Comparison of ENCODE assay signal across 6 cellular contexts in the genomic region with DNA sequence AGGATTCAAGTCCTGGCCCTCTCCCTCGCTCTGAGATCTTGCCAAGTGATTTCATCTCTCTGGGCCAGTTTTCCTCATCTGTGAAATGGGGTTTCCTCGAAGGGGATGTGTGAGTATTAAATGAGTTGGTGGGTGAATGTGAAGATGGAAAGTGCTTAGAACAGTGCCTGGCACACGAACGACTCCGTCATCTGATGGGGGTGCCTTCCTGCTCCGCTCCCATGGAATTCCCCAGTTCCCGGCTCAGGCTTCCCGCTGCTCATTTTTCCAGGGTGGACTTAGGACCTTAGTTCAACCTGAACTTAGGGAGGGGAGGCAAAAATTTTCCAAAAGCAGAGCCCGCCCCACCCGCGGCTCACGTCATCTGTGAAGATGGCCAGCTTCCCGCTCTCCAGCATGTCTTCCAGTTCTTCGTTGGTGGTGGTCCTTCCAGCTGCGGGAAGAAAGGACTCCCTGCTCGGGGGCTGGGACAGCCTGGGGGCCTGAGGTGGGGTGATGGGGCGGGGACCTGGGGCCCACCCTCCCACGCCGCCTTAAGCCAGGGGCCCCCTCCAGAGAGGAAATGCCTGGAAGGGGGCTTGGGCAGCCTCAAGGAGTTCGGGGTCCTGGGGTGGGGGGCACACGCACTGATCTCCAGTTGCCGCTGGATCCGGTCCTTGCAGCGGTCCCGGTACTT. TPM values are rescaled to one million over a fixed set of nuclear protein-coding genes. Genes with fewer than 3 reads are reported as not detected.
A peak's percentile ranks its signal among the peaks of the same experiment; 100 is the strongest.
DNase-seq lines count a peak whose midpoint lies in the region; FAIRE-seq and TF ChIP-seq lines count a peak whose summit lies in the region.

No MANE protein-coding gene starts in this region.

- peaks cover 16% of the 10 kb centered on the region for H3K27me3 Mint-ChIP-seq in activated T-helper 1 cell treated with anti-CD3 and anti-CD28 coated beads, Interleukin-12 subunit alpha, Interleukin-12 subunit beta, Interleukin-2, Interleukin-4 antibody, amounts not matched to agents 30 ng/mL and 10 ng/mL and 1 ng/mL, durations not matched to agents 14 hours and 24 hours and 36 hours (ENCODE audit: insufficient read depth)

- H3K36me3 ChIP-seq in mesendoderm (ENCODE audit: control insufficient read depth, insufficient read depth, low read length), result no peaks in the 10 kb centered on the region

- H2BK15ac ChIP-seq in mesendoderm (replicated peaks; ENCODE audit: low read depth), result no peak overlapping the region

- peak overlapping the region; percentile 74 for H3K4me3 Mint-ChIP-seq in activated T-helper 1 cell treated with anti-CD3 and anti-CD28 coated beads, Interleukin-12 subunit alpha, Interleukin-12 subunit beta, Interleukin-2, Interleukin-4 antibody, amounts not matched to agents 30 ng/mL and 10 ng/mL and 1 ng/mL, durations not matched to agents 14 hours and 24 hours and 36 hours

- H3K9me3 Mint-ChIP-seq in activated T-helper 1 cell treated with anti-CD3 and anti-CD28 coated beads, Interleukin-12 subunit alpha, Interleukin-12 subunit beta, Interleukin-2, Interleukin-4 antibody, amounts not matched to agents 30 ng/mL and 10 ng/mL and 1 ng/mL, durations not matched to agents 14 hours and 24 hours and 36 hours, result no peaks in the 10 kb centered on the region

- H3K56ac ChIP-seq in mesendoderm (ENCODE audit: low read length), result peak overlapping the region; percentile 93

- peak overlapping the region; percentile 84 for H3K9ac ChIP-seq in mesendoderm (ENCODE audit: low read length)

- no peak overlapping the region for H2AK5ac ChIP-seq in mesendoderm (ENCODE audit: low read length)

- H3K4ac ChIP-seq in mesendoderm (ENCODE audit: low read depth, low read length), result no peak overlapping the region

- H3K27ac ChIP-seq in mesendoderm (ENCODE audit: low read depth, low read length) (no peak overlapping the region), caudate nucleus (ENCODE audit: low read depth, low read length) (no peak overlapping the region)

- DNase-seq in GM12892 (ENCODE audit: insufficient read length) (no peak), mesendoderm (no peak), caudate nucleus (lab: John Stamatoyannopoulos, UW) (no peak), SIG-M5 treated with dmso at 0.1 percent for 504 hours (lab: John Stamatoyannopoulos, UW; ENCODE audit: unreplicated experiment) (no peak), NCI-H1930 (lab: John Stamatoyannopoulos, UW) (no peak)
- DNase-seq in activated T-helper 1 cell treated with anti-CD3 and anti-CD28 coated beads, Interleukin-12 subunit alpha, Interleukin-12 subunit beta, Interleukin-2, Interleukin-4 antibody, amounts not matched to agents 30 ng/mL and 10 ng/mL and 1 ng/mL, durations not matched to agents 14 hours and 24 hours and 36 hours (ENCODE audit: low spot score), result no peak

- peak overlapping the region; percentile 100 for H3K4me2 ChIP-seq in mesendoderm (ENCODE audit: low read length)

- H2BK120ac ChIP-seq in mesendoderm (ENCODE audit: low read depth, low read length), result no peak overlapping the region

- H3K27me3 ChIP-seq in mesendoderm (ENCODE audit: insufficient read depth, low read length, poor library complexity), result no peaks in the 10 kb centered on the region

- peak overlapping the region; percentile 35 for H2BK5ac ChIP-seq in mesendoderm (ENCODE audit: low read length)

- H3K27ac Mint-ChIP-seq in activated T-helper 1 cell treated with anti-CD3 and anti-CD28 coated beads, Interleukin-12 subunit alpha, Interleukin-12 subunit beta, Interleukin-2, Interleukin-4 antibody, amounts not matched to agents 30 ng/mL and 10 ng/mL and 1 ng/mL, durations not matched to agents 14 hours and 24 hours and 36 hours, result no peak overlapping the region

- H3K4me1 Mint-ChIP-seq in activated T-helper 1 cell treated with anti-CD3 and anti-CD28 coated beads, Interleukin-12 subunit alpha, Interleukin-12 subunit beta, Interleukin-2, Interleukin-4 antibody, amounts not matched to agents 30 ng/mL and 10 ng/mL and 1 ng/mL, durations not matched to agents 14 hours and 24 hours and 36 hours (ENCODE audit: low read depth), result peaks cover 11% of the 10 kb centered on the region

- no peak overlapping the region for H4K5ac ChIP-seq in mesendoderm (ENCODE audit: low read length)

- H3K79me1 ChIP-seq in mesendoderm (ENCODE audit: low read length), result no peaks in the 10 kb centered on the region

- no CpG with 5 or more reads among the region's 25 CpGs for WGBS in mesendoderm (ENCODE audit: extremely low coverage, insufficient coverage, low lambda C conversion rate)

- H3K4me3 ChIP-seq in mesendoderm (ENCODE audit: low read length), result peak overlapping the region; percentile 62

- peak; percentile 9 for FAIRE-seq in GM12892 (lab: Jason Lieb, UNC)

- H3K18ac ChIP-seq in mesendoderm (ENCODE audit: low read length), result peak overlapping the region; percentile 9

- no peak overlapping the region for H3K23ac ChIP-seq in mesendoderm (ENCODE audit: low read length)

- H3K36me3 Mint-ChIP-seq in activated T-helper 1 cell treated with anti-CD3 and anti-CD28 coated beads, Interleukin-12 subunit alpha, Interleukin-12 subunit beta, Interleukin-2, Interleukin-4 antibody, amounts not matched to agents 30 ng/mL and 10 ng/mL and 1 ng/mL, durations not matched to agents 14 hours and 24 hours and 36 hours (ENCODE audit: low read depth), result no peaks in the 10 kb centered on the region

- H3K4me1 ChIP-seq in mesendoderm (ENCODE audit: control insufficient read depth, low read depth, low read length), result peaks cover 1% of the 10 kb centered on the region

- no peaks in the 10 kb centered on the region for H3K79me2 ChIP-seq in mesendoderm (ENCODE audit: control insufficient read depth, insufficient read depth, low read length)

- H4K8ac ChIP-seq in mesendoderm (ENCODE audit: low read depth, low read length), result peak overlapping the region; percentile 41

- intact Hi-C loops in activated T-helper 1 cell treated with anti-CD3 and anti-CD28 coated beads, Interleukin-12 subunit alpha, Interleukin-12 subunit beta, Interleukin-2, Interleukin-4 antibody, amounts not matched to agents 30 ng/mL and 10 ng/mL and 1 ng/mL, durations not matched to agents 14 hours and 24 hours and 36 hours (cut with micrococcal nuclease), result loop anchor here (5.0 kb wide), 1 partner anchor 121 kb away; the partner anchor contains the start of gene KAT8

- no peak for TF ChIP-seq POLR2A in GM12892 (IDR thresholded peaks at IDR 0.05; ENCODE audit: low read depth, low read length)

RNA-seq across cellular contexts. Expression of gene HSD3B7, which starts 11.5 kb away (rescaled TPM):
- polyA plus RNA-seq in GM12892 (2012; ENCODE audit: missing spikeins), result 0.74 TPM
- 2.1 and 3.3 TPM in 2 replicates for total RNA-seq in activated T-helper 1 cell treated with anti-CD3 and anti-CD28 coated beads, Interleukin-12 subunit alpha, Interleukin-12 subunit beta, Interleukin-2, Interleukin-4 antibody, amounts not matched to agents 30 ng/mL and 10 ng/mL and 1 ng/mL, durations not matched to agents 14 hours and 24 hours and 36 hours
- 1.8 TPM for polyA plus RNA-seq in mesendoderm (2013, experiment 1 of 2)
- 1.9 TPM for polyA plus RNA-seq in mesendoderm (2013, experiment 2 of 2)

RNA-seq across cellular contexts. Expression of gene STX1B, which starts 14.0 kb away (rescaled TPM):
- polyA plus RNA-seq in GM12892 (2012; ENCODE audit: missing spikeins), result 2.3 TPM
- total RNA-seq in activated T-helper 1 cell treated with anti-CD3 and anti-CD28 coated beads, Interleukin-12 subunit alpha, Interleukin-12 subunit beta, Interleukin-2, Interleukin-4 antibody, amounts not matched to agents 30 ng/mL and 10 ng/mL and 1 ng/mL, durations not matched to agents 14 hours and 24 hours and 36 hours, result 0.34 and 0.49 TPM in 2 replicates
- polyA plus RNA-seq in mesendoderm (2013, experiment 1 of 2), result 4.5 TPM
- 4.0 TPM for polyA plus RNA-seq in mesendoderm (2013, experiment 2 of 2)

RNA-seq across cellular contexts. Expression of gene STX4, which starts 36.9 kb away (rescaled TPM):
- 31.2 TPM for polyA plus RNA-seq in GM12892 (2012; ENCODE audit: missing spikeins)
- 56.4 and 58.7 TPM in 2 replicates for total RNA-seq in activated T-helper 1 cell treated with anti-CD3 and anti-CD28 coated beads, Interleukin-12 subunit alpha, Interleukin-12 subunit beta, Interleukin-2, Interleukin-4 antibody, amounts not matched to agents 30 ng/mL and 10 ng/mL and 1 ng/mL, durations not matched to agents 14 hours and 24 hours and 36 hours
- polyA plus RNA-seq in mesendoderm (2013, experiment 1 of 2), result 47.1 TPM
- polyA plus RNA-seq in mesendoderm (2013, experiment 2 of 2), result 48.1 TPM

RNA-seq across cellular contexts. Expression of gene SETD1A, which starts 38.9 kb away (rescaled TPM):
- 4.7 TPM for polyA plus RNA-seq in GM12892 (2012; ENCODE audit: missing spikeins)
- 34.0 and 38.8 TPM in 2 replicates for total RNA-seq in activated T-helper 1 cell treated with anti-CD3 and anti-CD28 coated beads, Interleukin-12 subunit alpha, Interleukin-12 subunit beta, Interleukin-2, Interleukin-4 antibody, amounts not matched to agents 30 ng/mL and 10 ng/mL and 1 ng/mL, durations not matched to agents 14 hours and 24 hours and 36 hours
- polyA plus RNA-seq in mesendoderm (2013, experiment 1 of 2), result 27.7 TPM
- 25.3 TPM for polyA plus RNA-seq in mesendoderm (2013, experiment 2 of 2)

RNA-seq across cellular contexts. Expression of gene ORAI3, which starts 47.6 kb away (rescaled TPM):
- polyA plus RNA-seq in GM12892 (2012; ENCODE audit: missing spikeins), result 13.5 TPM
- 11.1 and 11.5 TPM in 2 replicates for total RNA-seq in activated T-helper 1 cell treated with anti-CD3 and anti-CD28 coated beads, Interleukin-12 subunit alpha, Interleukin-12 subunit beta, Interleukin-2, Interleukin-4 antibody, amounts not matched to agents 30 ng/mL and 10 ng/mL and 1 ng/mL, durations not matched to agents 14 hours and 24 hours and 36 hours
- 3.6 TPM for polyA plus RNA-seq in mesendoderm (2013, experiment 1 of 2)
- 3.5 TPM for polyA plus RNA-seq in mesendoderm (2013, experiment 2 of 2)
